10 cellular contexts compared by ENCODE assay signal in genomic region chr18:55420665-55420964, GRCh38.
DNase-seq lines count a peak whose midpoint lies in the region; ATAC-seq and TF ChIP-seq lines count a peak whose summit lies in the region.
"Had no signal": no experiment of that assay in that cellular context is flagged by ENCODE, and none has a peak within 500 bp of the region (broad histone marks: within the 10 kb centered on the region; RNA-seq: fewer than 3 reads in every experiment).

No MANE protein-coding gene starts in this region.

- peaks cover 13 to 23% of the 10 kb centered on the region in 2 donors for H3K4me1 Mint-ChIP-seq in immature natural killer cell
- H3K4me1 Mint-ChIP-seq in activated CD4-positive, alpha-beta memory T cell treated with anti-CD3 and anti-CD28 coated beads for 36 hours (ENCODE audit: low read depth): no peaks in the 10 kb centered on the region

- no peaks in the 10 kb centered on the region for H3K9me3 Mint-ChIP-seq in immature natural killer cell
- no peaks in the 10 kb centered on the region for H3K9me3 Mint-ChIP-seq in activated CD4-positive, alpha-beta memory T cell treated with anti-CD3 and anti-CD28 coated beads for 36 hours

- TF ChIP-seq CTCF in AG04450 (IDR thresholded peaks at IDR 0.05; ENCODE audit: low read depth, low read length): no peak
- TF ChIP-seq CTCF in NB4 (IDR thresholded peaks at IDR 0.05; ENCODE audit: low read depth, low read length): no peak

- H3K4me3 ChIP-seq in AG04450 (ENCODE audit: low read depth, low read length): peak overlapping the region; percentile 29
- H3K4me3 ChIP-seq in NB4 (ENCODE audit: low read depth, low read length): no peak overlapping the region
- H3K4me3 ChIP-seq: PC-9 had no signal

- H3K9me3 ChIP-seq in AG04450 (ENCODE audit: control insufficient read depth, insufficient read depth, low read length): no peaks in the 10 kb centered on the region

- H3K4me3 Mint-ChIP-seq in immature natural killer cell: peak overlapping the region; percentile 56 to 76 (median 60)
- H3K4me3 Mint-ChIP-seq in activated CD4-positive, alpha-beta memory T cell treated with anti-CD3 and anti-CD28 coated beads for 36 hours: no peak overlapping the region

- peak overlapping the region; percentile 23 for H3K27ac ChIP-seq in AG04450 (ENCODE audit: low read depth, low read length)
- H3K27ac ChIP-seq: PC-9 had no signal

- intact Hi-C loops in activated CD4-positive, alpha-beta memory T cell treated with anti-CD3 and anti-CD28 coated beads for 36 hours (cut with micrococcal nuclease): no loop called here

- H3K27me3 Mint-ChIP-seq in immature natural killer cell (ENCODE audit: low read depth in 3 of 3): peaks cover 1 to 9% (median 2%) of the 10 kb centered on the region in 3 donors
- peaks cover 11% of the 10 kb centered on the region for H3K27me3 Mint-ChIP-seq in activated CD4-positive, alpha-beta memory T cell treated with anti-CD3 and anti-CD28 coated beads for 36 hours

- peak; percentile 79 for ATAC-seq in GM21390 (IDR thresholded peaks at IDR 0.05; ENCODE audit: unreplicated experiment)

- peaks cover 0 to 4% (median 0%) of the 10 kb centered on the region in 3 donors for H3K36me3 Mint-ChIP-seq in immature natural killer cell
- no peaks in the 10 kb centered on the region for H3K36me3 Mint-ChIP-seq in activated CD4-positive, alpha-beta memory T cell treated with anti-CD3 and anti-CD28 coated beads for 36 hours

- TF ChIP-seq POLR2A in NB4 (IDR thresholded peaks at IDR 0.05; ENCODE audit: extremely low read depth, insufficient read length): no peak

- DNase-seq in AG04450 (ENCODE audit: low read depth, low spot score) (no peak), NB4 (ENCODE audit: low read depth) (peak; percentile 2), immature natural killer cell (peak in 2 of 3 donors; percentile 3 to 11), hypothalamus (lab: John Stamatoyannopoulos, UW) (no peak), D341Med (ENCODE audit: low spot score) (no peak), iPS-NIHi7 (ENCODE audit: extremely low spot score) (no peak)
- DNase-seq in activated CD4-positive, alpha-beta memory T cell treated with anti-CD3 and anti-CD28 coated beads for 36 hours: no peak
- DNase-seq: DND-41, PC-9 had no signal

- POLR2A ChIA-PET in AG04450 (lab: Yijun Ruan, JAX): interaction anchor here (0.7 kb wide), 1 partner anchor 130 kb away, joined by 5 read pairs; no protein-coding TSS in a partner anchor
- POLR2A ChIA-PET in activated CD4-positive, alpha-beta memory T cell treated with anti-CD3 and anti-CD28 coated beads for 36 hours (lab: Charles Lee): no interaction called here

- peak overlapping the region in 3 of 6 donors; percentile 7 to 60 (median 15) for H3K27ac Mint-ChIP-seq in immature natural killer cell
- no peak overlapping the region for H3K27ac Mint-ChIP-seq in activated CD4-positive, alpha-beta memory T cell treated with anti-CD3 and anti-CD28 coated beads for 36 hours

- H3K27me3 ChIP-seq in AG04450 (ENCODE audit: control insufficient read depth, insufficient read depth, low read length): no peaks in the 10 kb centered on the region

- CTCF ChIA-PET in AG04450 (lab: Charles Lee): no interaction called here
- CTCF ChIA-PET in activated CD4-positive, alpha-beta memory T cell treated with anti-CD3 and anti-CD28 coated beads for 36 hours (lab: Charles Lee): interaction anchor here (0.7 kb wide), 2 partner anchors 1231 to 1781 kb away, joined by 3 read pairs; no protein-coding TSS in a partner anchor

Comparison
In these comparisons a context has a peak if more than half of its experiments do, and no peak if none do; other contexts are left out.
1. DNase-seq: peak in NB4 (single experiment) and immature natural killer cell (2 of 3); none in AG04450 (single experiment), hypothalamus (0 of 51), D341Med (single experiment), iPS-NIHi7 (single experiment) and activated CD4-positive, alpha-beta memory T cell treated with anti-CD3 and anti-CD28 coated beads for 36 hours (single experiment).